ENCODE assay signal across 13 cellular contexts in the genomic region with DNA sequence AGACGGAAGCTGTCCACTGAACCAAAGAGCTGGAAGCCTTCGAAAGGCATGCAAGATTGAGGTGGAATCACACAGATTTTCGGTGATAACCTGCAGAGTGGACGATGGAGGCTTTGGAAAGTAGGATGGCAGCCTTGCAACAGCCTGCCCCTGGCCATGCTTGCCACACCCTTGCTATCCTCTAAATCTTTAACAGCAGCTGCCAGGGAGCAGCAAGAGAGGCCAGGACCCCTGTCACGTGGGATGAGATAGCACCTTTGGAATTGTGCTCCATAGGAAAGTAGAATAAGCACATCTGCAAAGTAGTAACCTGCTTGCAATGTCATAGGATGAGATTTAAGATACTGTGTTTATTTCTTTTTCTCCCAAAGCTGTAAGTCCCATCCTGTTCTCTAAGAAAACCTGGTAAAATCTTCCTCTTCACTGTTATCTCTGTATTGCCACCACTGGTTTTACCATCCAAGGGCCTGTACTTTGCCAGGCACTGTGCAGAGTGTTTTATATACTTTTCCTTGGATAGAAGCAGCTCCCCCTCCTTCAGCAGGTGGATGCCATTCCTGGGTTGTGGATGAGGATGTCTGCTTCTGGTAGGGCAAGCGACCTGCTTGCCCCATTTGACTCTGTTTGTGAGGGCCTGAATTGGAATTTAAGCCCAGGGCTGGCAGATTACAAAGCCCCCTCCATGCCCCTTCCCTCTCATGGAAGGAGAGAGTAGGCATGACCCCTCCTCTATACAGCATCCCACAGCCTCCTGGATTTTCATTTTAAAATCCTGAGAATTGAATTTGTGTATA. TPM values are rescaled to one million over a fixed set of nuclear protein-coding genes. Genes with fewer than 3 reads are reported as not detected.
DNase-seq lines count a peak whose midpoint lies in the region; ATAC-seq, FAIRE-seq and TF ChIP-seq lines count a peak whose summit lies in the region.
"Had no signal": no experiment of that assay in that cellular context is flagged by ENCODE, and none has a peak within 500 bp of the region (broad histone marks: within the 10 kb centered on the region; RNA-seq: fewer than 3 reads in every experiment).

No MANE protein-coding gene starts in this region.

- H3K9me3 ChIP-seq in IMR-90 (ENCODE audit: control insufficient read depth, insufficient read depth, low read length) (no peaks in the 10 kb centered on the region), endodermal cell (ENCODE audit: control insufficient read depth, low read length) (no peaks in the 10 kb centered on the region), osteoblast (ENCODE audit: low read depth, low read length) (no peaks in the 10 kb centered on the region), SJCRH30 (replicated peaks) (no peaks in the 10 kb centered on the region)

- H2AFZ ChIP-seq in IMR-90 (replicated peaks; ENCODE audit: low read length, poor library complexity): no peak overlapping the region
- no peak overlapping the region for H2AFZ ChIP-seq in osteoblast (ENCODE audit: low read length)

- no CpG with 5 or more reads among the region's 6 CpGs for WGBS in IMR-90 (ENCODE audit: extremely low coverage in 2 of 2, insufficient read length in 1 of 2), 2 experiments
- WGBS in endodermal cell (ENCODE audit: insufficient coverage in 1 of 2, insufficient read length in 1 of 2), 2 experiments: 77 to 85% methylated on average over 5 to 6 of the region's 6 CpGs

- H3K27me3 Mint-ChIP-seq in endodermal cell (ENCODE audit: insufficient read depth): no peaks in the 10 kb centered on the region
- H3K27me3 Mint-ChIP-seq: dendritic cell treated with granulocyte-macrophage colony-stimulating factor and Interleukin-4, amounts not matched to agents 40 ng/mL and 50 ng/mL, for 4 days had no signal

- ATAC-seq in IMR-90 (ENCODE audit: low read depth) (no peak), GM19452 (IDR thresholded peaks at IDR 0.05; ENCODE audit: unreplicated experiment) (no peak)

- H2AK5ac ChIP-seq in IMR-90 (ENCODE audit: low read depth, low read length): peak overlapping the region; percentile 72; the same call in 1 of the 2 replicates

- CTCF ChIA-PET in IMR-90 (lab: Yijun Ruan, JAX): no interaction called here

- dilution Hi-C loops in IMR-90 (cut with HindIII; ENCODE audit: low sequenced_read_pairs, unreplicated experiment): no loop called here

- H2BK120ac ChIP-seq in IMR-90 (ENCODE audit: low read depth, low read length): peak overlapping the region; percentile 94

- H3K4me1 Mint-ChIP-seq in endodermal cell: peaks cover 40% of the 10 kb centered on the region

- peak overlapping the region; percentile 4 for H2BK20ac ChIP-seq in IMR-90 (ENCODE audit: low read depth, low read length)

- H3K4ac ChIP-seq in IMR-90 (ENCODE audit: low read depth, low read length): peak overlapping the region; percentile 96

- H3K9me3 Mint-ChIP-seq in endodermal cell: no peaks in the 10 kb centered on the region
- H3K9me3 Mint-ChIP-seq: CD4-positive, alpha-beta T cell; dendritic cell treated with granulocyte-macrophage colony-stimulating factor and Interleukin-4, amounts not matched to agents 40 ng/mL and 50 ng/mL, for 4 days had no signal

- peak overlapping the region; percentile 98 for H3K14ac ChIP-seq in IMR-90 (replicated peaks; ENCODE audit: low read depth, low read length)

- peak overlapping the region; percentile 69; the same call in 1 of the 2 replicates for H3K18ac ChIP-seq in IMR-90 (ENCODE audit: low read depth, low read length)

- H2BK5ac ChIP-seq in IMR-90 (ENCODE audit: low read depth, low read length, poor library complexity, severe bottlenecking): peak overlapping the region; percentile 94

- H3K36me3 ChIP-seq in IMR-90 (ENCODE audit: control insufficient read depth, insufficient read depth, low read length): peaks cover 17% of the 10 kb centered on the region
- H3K36me3 ChIP-seq in endodermal cell (ENCODE audit: control insufficient read depth, insufficient read depth, low read length): no peaks in the 10 kb centered on the region
- peaks cover 13% of the 10 kb centered on the region for H3K36me3 ChIP-seq in osteoblast (ENCODE audit: insufficient read depth, low read length)
- no peaks in the 10 kb centered on the region; the same call in 1 of the 2 replicates for H3K36me3 ChIP-seq in SJCRH30

- H3K27ac Mint-ChIP-seq in endodermal cell: no peak overlapping the region
- H3K27ac Mint-ChIP-seq: CD4-positive, alpha-beta T cell had no signal

- no peak for FAIRE-seq in urothelium cell line (lab: Jason Lieb, UNC)

- H4K5ac ChIP-seq in IMR-90 (ENCODE audit: low read depth, low read length): peak overlapping the region; percentile 66

- TF ChIP-seq POLR2A in IMR-90 (IDR thresholded peaks at IDR 0.05; ENCODE audit: low read depth, low read length): peak; percentile 18; the same call in 1 of the 2 replicates

- peaks cover 45% of the 10 kb centered on the region for H3K4me1 ChIP-seq in IMR-90 (ENCODE audit: control insufficient read depth, insufficient read depth, low read length)
- peaks cover 17% of the 10 kb centered on the region for H3K4me1 ChIP-seq in endodermal cell (ENCODE audit: control insufficient read depth, insufficient read depth, low read length)
- peaks cover 74% of the 10 kb centered on the region for H3K4me1 ChIP-seq in osteoblast (ENCODE audit: insufficient read depth, low read length)
- H3K4me1 ChIP-seq in SJCRH30: peaks cover 14% of the 10 kb centered on the region

- H3K36me3 Mint-ChIP-seq in endodermal cell (ENCODE audit: low read depth): no peaks in the 10 kb centered on the region

- peak overlapping the region; percentile 24 to 67 for H4K8ac ChIP-seq in IMR-90 (ENCODE audit: low read depth in 2 of 2, low read length in 2 of 2)

- peak overlapping the region; percentile 80 for H3K4me2 ChIP-seq in IMR-90 (ENCODE audit: low read depth, low read length)
- peak overlapping the region; percentile 87 for H3K4me2 ChIP-seq in osteoblast (ENCODE audit: insufficient read depth, low read length)

- H3K4me3 Mint-ChIP-seq in endodermal cell: no peak overlapping the region
- H3K4me3 Mint-ChIP-seq: CD4-positive, alpha-beta T cell; dendritic cell treated with granulocyte-macrophage colony-stimulating factor and Interleukin-4, amounts not matched to agents 40 ng/mL and 50 ng/mL, for 4 days had no signal

- no peak for TF ChIP-seq RAD21 in IMR-90 (IDR thresholded peaks at IDR 0.05; ENCODE audit: low read length)

- H3K56ac ChIP-seq in IMR-90 (ENCODE audit: extremely low read depth, insufficient read depth, low read length): peak overlapping the region; percentile 81; the same call in 1 of the 2 replicates

- BruUV-seq in IMR-90 (replicated peaks; lab: Mats Ljungman, UMichigan): no TSS peak

- intact Hi-C loops in IMR-90 (cut with micrococcal nuclease): no loop called here

- no peak overlapping the region for H2AK9ac ChIP-seq in IMR-90 (replicated peaks; ENCODE audit: low read depth, low read length, poor library complexity)

- TF ChIP-seq CTCF in IMR-90 (conservative IDR thresholded peaks at IDR 0.05; ENCODE audit: low read depth, low read length) (no peak), endodermal cell (conservative IDR thresholded peaks at IDR 0.05) (no peak), osteoblast (IDR thresholded peaks at IDR 0.05; ENCODE audit: extremely low read depth, low read depth, low read length) (no peak)

- H3K9me1 ChIP-seq in IMR-90 (ENCODE audit: insufficient read depth, low read length): peaks cover 20% of the 10 kb centered on the region

- no peak overlapping the region; the same call in 1 of the 2 replicates for H3K4me3 ChIP-seq in IMR-90 (ENCODE audit: insufficient read depth, low read depth, low read length)
- no peak overlapping the region for H3K4me3 ChIP-seq in endodermal cell (ENCODE audit: low read length)
- peak overlapping the region; percentile 36 for H3K4me3 ChIP-seq in osteoblast (ENCODE audit: insufficient read depth, low read length)
- no peak overlapping the region for H3K4me3 ChIP-seq in SJCRH30

- peaks cover 0 to 14% of the 10 kb centered on the region in 2 experiments; a peak in 2 of 4 replicates for H3K79me1 ChIP-seq in IMR-90 (ENCODE audit: low read depth in 1 of 2, low read length in 2 of 2)

- peak overlapping the region; percentile 93 for H4K91ac ChIP-seq in IMR-90 (ENCODE audit: insufficient read depth, low read depth, low read length)

- H3K23ac ChIP-seq in IMR-90 (ENCODE audit: low read depth, low read length): peak overlapping the region; percentile 61

- H3K9ac ChIP-seq in IMR-90 (ENCODE audit: low read depth, low read length) (peak overlapping the region; percentile 36), endodermal cell (ENCODE audit: extremely low read depth, low read length, poor library complexity, severe bottlenecking) (no peak overlapping the region)

- DNase-seq in ACHN: peak; percentile 16
- no peak for DNase-seq in IMR-90
- no peak for DNase-seq in endodermal cell
- DNase-seq in osteoblast (ENCODE audit: insufficient read length, low spot score, missing footprints): no peak
- DNase-seq in SJCRH30: no peak
- DNase-seq in OCI-M1 (lab: John Stamatoyannopoulos, UW): no peak
- no peak for DNase-seq in urothelium cell line (ENCODE audit: low spot score)
- DNase-seq: activated CD4-positive, alpha-beta T cell treated with anti-CD3 and anti-CD28 coated beads for 1 hour; activated gamma-delta T cell; CD4-positive, alpha-beta T cell; NCI-H2029 had no signal

- H4K20me1 ChIP-seq in IMR-90 (ENCODE audit: insufficient read depth, low read length) (peaks cover 87% of the 10 kb centered on the region), osteoblast (ENCODE audit: insufficient read depth, low read length) (peaks cover 60% of the 10 kb centered on the region)

- POLR2A ChIA-PET in IMR-90 (lab: Charles Lee; ENCODE audit: unreplicated experiment): interaction anchor here (0.6 kb wide), 1 partner anchor 49 kb away, joined by 3 read pairs; no protein-coding TSS in a partner anchor

- peak overlapping the region; percentile 30; the same call in 1 of the 3 replicates for H2BK15ac ChIP-seq in IMR-90 (ENCODE audit: low read depth, low read length)

- H3K27ac ChIP-seq in IMR-90 (ENCODE audit: insufficient read depth, low read length) (peak overlapping the region; percentile 49), endodermal cell (ENCODE audit: low read depth, low read length) (peak overlapping the region; percentile 19), osteoblast (ENCODE audit: low read depth, low read length) (peak overlapping the region; percentile 97), SJCRH30 (no peak overlapping the region)

- peaks cover 94% of the 10 kb centered on the region for H3K79me2 ChIP-seq in osteoblast (ENCODE audit: insufficient read depth, low read length)

- in situ Hi-C loops in ACHN (cut with HindIII; ENCODE audit: low pct_ligation_motif_present, low pct_unique_long_range_greater_than_20kb, low sequenced_read_pairs): no loop called here
- in situ Hi-C loops in IMR-90 (cut with MboI; ENCODE audit: low sequenced_read_pairs): no loop called here

- no peaks in the 10 kb centered on the region for H3K27me3 ChIP-seq in IMR-90 (ENCODE audit: control insufficient read depth, insufficient read depth, low read length)
- no peaks in the 10 kb centered on the region for H3K27me3 ChIP-seq in endodermal cell (ENCODE audit: control insufficient read depth, insufficient read depth, low read length, poor library complexity, severe bottlenecking)
- H3K27me3 ChIP-seq in osteoblast (ENCODE audit: insufficient read depth, low read length): no peaks in the 10 kb centered on the region
- no peaks in the 10 kb centered on the region for H3K27me3 ChIP-seq in SJCRH30

RNA-seq across cellular contexts. Expression of a gene that starts 10.1 kb away (rescaled TPM):
- total RNA-seq in IMR-90 (2012; rRNA removed): 487 and 522 TPM in 2 replicates
- 206 and 225 TPM in 2 replicates for polyA plus RNA-seq in IMR-90 (2012; rRNA removed)
- polyA plus RNA-seq in IMR-90 (2012; cell fraction: cytosol; rRNA removed): 126 and 196 TPM in 2 replicates
- polyA plus RNA-seq in IMR-90 (2012; cell fraction: nucleus; rRNA removed; ENCODE audit: low replicate concordance): 1,045 and 1,428 TPM in 2 replicates
- 100 to 1,000 TPM in 1 of 2 donors, 10 to 100 TPM in 1; 88.3 to 109 TPM for total RNA-seq in endodermal cell
- 56.6 TPM for polyA plus RNA-seq in endodermal cell (2013, experiment 1 of 2)
- 54.0 TPM for polyA plus RNA-seq in endodermal cell (2013, experiment 2 of 2)
- total RNA-seq in osteoblast: 246 and 274 TPM in 2 replicates
- total RNA-seq in SJCRH30 (2014; rRNA removed; shearing (Covaris generic)): 67.9 and 82.9 TPM in 2 replicates
